In genomic region chr14:64943556-64943955, GRCh38 we compare ENCODE assay signal across 15 cellular contexts. TPM values are rescaled to one million over a fixed set of nuclear protein-coding genes. Genes with fewer than 3 reads are reported as not detected.
DNase-seq lines count a peak whose midpoint lies in the region; ATAC-seq and TF ChIP-seq lines count a peak whose summit lies in the region.
"Had no signal": no experiment of that assay in that cellular context is flagged by ENCODE, and none has a peak within 500 bp of the region (broad histone marks: within the 10 kb centered on the region; RNA-seq: fewer than 3 reads in every experiment).

No MANE protein-coding gene starts in this region.

- H3K4me1 ChIP-seq in stomach: peaks cover 5 to 40% (median 33%) of the 10 kb centered on the region in 4 donors

- no peak overlapping the region for H3K27ac Mint-ChIP-seq in activated CD8-positive, alpha-beta memory T cell treated with anti-CD3 and anti-CD28 coated beads, Interleukin-2, amount 10 ng/mL, durations not matched to agents 7 days and 5 days
- H3K27ac Mint-ChIP-seq in activated CD8-positive, alpha-beta T cell treated with anti-CD3 and anti-CD28 coated beads, Interleukin-2, amount 10 ng/mL, durations not matched to agents 7 days and 5 days: peak overlapping the region; percentile 39
- peak overlapping the region; percentile 37 to 77 (median 58) for H3K27ac Mint-ChIP-seq in immature natural killer cell
- no peak overlapping the region for H3K27ac Mint-ChIP-seq in T-helper 2 cell treated with Interferon-gamma antibody and Interleukin-4, amounts not matched to agents 5 μg/mL and 100 μg/mL, for 36 hours

- no peak for TF ChIP-seq EP300 in stomach (IDR thresholded peaks at IDR 0.05)

- TF ChIP-seq POLR2A in stomach (IDR thresholded peaks at IDR 0.05): no peak

- H3K36me3 ChIP-seq in stomach: peaks cover 16 to 62% (median 43%) of the 10 kb centered on the region in 4 donors

- peaks cover 6% of the 10 kb centered on the region for H3K36me3 Mint-ChIP-seq in activated CD8-positive, alpha-beta memory T cell treated with anti-CD3 and anti-CD28 coated beads, Interleukin-2, amount 10 ng/mL, durations not matched to agents 7 days and 5 days
- peaks cover 29% of the 10 kb centered on the region for H3K36me3 Mint-ChIP-seq in activated CD8-positive, alpha-beta T cell treated with anti-CD3 and anti-CD28 coated beads, Interleukin-2, amount 10 ng/mL, durations not matched to agents 7 days and 5 days (ENCODE audit: low read depth)
- H3K36me3 Mint-ChIP-seq in immature natural killer cell: peaks cover 4 to 31% (median 8%) of the 10 kb centered on the region in 3 donors
- peaks cover 28% of the 10 kb centered on the region for H3K36me3 Mint-ChIP-seq in T-helper 2 cell treated with Interferon-gamma antibody and Interleukin-4, amounts not matched to agents 5 μg/mL and 100 μg/mL, for 36 hours (ENCODE audit: low read depth)

- 72 to 88% (median 83%) methylated on average over 5 to 6 of the region's 6 CpGs for WGBS in stomach, 5 donors

- ATAC-seq in activated CD8-positive, alpha-beta memory T cell treated with anti-CD3 and anti-CD28 coated beads, Interleukin-2, amount 10 ng/mL, durations not matched to agents 7 days and 5 days: no peak
- ATAC-seq in activated CD8-positive, alpha-beta T cell treated with anti-CD3 and anti-CD28 coated beads, Interleukin-2, amount 10 ng/mL, durations not matched to agents 7 days and 5 days: no peak
- ATAC-seq: psoas muscle had no signal

- peak; percentile 33 for DNase-seq in activated CD8-positive, alpha-beta memory T cell treated with anti-CD3 and anti-CD28 coated beads, Interleukin-2, amount 10 ng/mL, durations not matched to agents 7 days and 5 days
- no peak for DNase-seq in activated CD8-positive, alpha-beta memory T cell treated with anti-CD3 and anti-CD28 coated beads, Interleukin-2, amount 50 U/mL, for 48 hours
- DNase-seq in activated CD8-positive, alpha-beta T cell treated with anti-CD3 and anti-CD28 coated beads, Interleukin-2, amount 10 ng/mL, durations not matched to agents 7 days and 5 days: no peak
- DNase-seq in immature natural killer cell (no peak), stomach (no peak), COR-L47 (lab: John Stamatoyannopoulos, UW) (no peak), OCI-M2 (lab: John Stamatoyannopoulos, UW; ENCODE audit: unreplicated experiment) (no peak)
- DNase-seq in T-helper 2 cell treated with Interferon-gamma antibody and Interleukin-4, amounts not matched to agents 5 μg/mL and 100 μg/mL, for 36 hours (ENCODE audit: low spot score): no peak
- DNase-seq: psoas muscle, SK-N-SH had no signal

- POLR2A ChIA-PET in activated CD8-positive, alpha-beta T cell treated with anti-CD3 and anti-CD28 coated beads, Interleukin-2, amount 10 ng/mL, durations not matched to agents 7 days and 5 days (lab: Charles Lee): no interaction called here

- TF ChIP-seq CTCF in stomach (IDR thresholded peaks at IDR 0.05): no peak

- peak overlapping the region; percentile 13 to 85 (median 69) for H3K27ac ChIP-seq in stomach
- H3K27ac ChIP-seq: adrenal gland, KMS-11, psoas muscle had no signal

- H3K9me3 Mint-ChIP-seq in activated CD8-positive, alpha-beta memory T cell treated with anti-CD3 and anti-CD28 coated beads, Interleukin-2, amount 10 ng/mL, durations not matched to agents 7 days and 5 days (ENCODE audit: low read depth): no peaks in the 10 kb centered on the region
- no peaks in the 10 kb centered on the region for H3K9me3 Mint-ChIP-seq in activated CD8-positive, alpha-beta T cell treated with anti-CD3 and anti-CD28 coated beads, Interleukin-2, amount 10 ng/mL, durations not matched to agents 7 days and 5 days (ENCODE audit: insufficient read depth)
- no peaks in the 10 kb centered on the region for H3K9me3 Mint-ChIP-seq in immature natural killer cell
- H3K9me3 Mint-ChIP-seq in T-helper 2 cell treated with Interferon-gamma antibody and Interleukin-4, amounts not matched to agents 5 μg/mL and 100 μg/mL, for 36 hours: no peaks in the 10 kb centered on the region

- no peak overlapping the region for H3K4me3 ChIP-seq in stomach
- H3K4me3 ChIP-seq: adrenal gland, mucosa of descending colon, psoas muscle, suprapubic skin had no signal

- peaks cover 19% of the 10 kb centered on the region for H3K4me1 Mint-ChIP-seq in activated CD8-positive, alpha-beta memory T cell treated with anti-CD3 and anti-CD28 coated beads, Interleukin-2, amount 10 ng/mL, durations not matched to agents 7 days and 5 days
- H3K4me1 Mint-ChIP-seq in activated CD8-positive, alpha-beta T cell treated with anti-CD3 and anti-CD28 coated beads, Interleukin-2, amount 10 ng/mL, durations not matched to agents 7 days and 5 days (ENCODE audit: low read depth): peaks cover 31% of the 10 kb centered on the region
- peaks cover 35 to 47% of the 10 kb centered on the region in 2 donors for H3K4me1 Mint-ChIP-seq in immature natural killer cell
- H3K4me1 Mint-ChIP-seq in T-helper 2 cell treated with Interferon-gamma antibody and Interleukin-4, amounts not matched to agents 5 μg/mL and 100 μg/mL, for 36 hours (ENCODE audit: low read depth): peaks cover 28% of the 10 kb centered on the region

- no peaks in the 10 kb centered on the region for H3K9me3 ChIP-seq in stomach
- H3K9me3 ChIP-seq: adrenal gland, mucosa of descending colon, psoas muscle, SK-N-SH, suprapubic skin had no signal

- intact Hi-C loops in stomach (cut with DNase I; ENCODE audit: low total_unique reads): no loop called here

- no peaks in the 10 kb centered on the region for H3K27me3 ChIP-seq in stomach
- H3K27me3 ChIP-seq: adrenal gland, suprapubic skin had no signal

- no peak overlapping the region for H3K4me3 Mint-ChIP-seq in activated CD8-positive, alpha-beta memory T cell treated with anti-CD3 and anti-CD28 coated beads, Interleukin-2, amount 10 ng/mL, durations not matched to agents 7 days and 5 days
- H3K4me3 Mint-ChIP-seq in activated CD8-positive, alpha-beta T cell treated with anti-CD3 and anti-CD28 coated beads, Interleukin-2, amount 10 ng/mL, durations not matched to agents 7 days and 5 days: no peak overlapping the region
- peak overlapping the region in 2 of 5 donors; percentile 23 to 44 for H3K4me3 Mint-ChIP-seq in immature natural killer cell
- H3K4me3 Mint-ChIP-seq in T-helper 2 cell treated with Interferon-gamma antibody and Interleukin-4, amounts not matched to agents 5 μg/mL and 100 μg/mL, for 36 hours: no peak overlapping the region

- CTCF ChIA-PET in activated CD8-positive, alpha-beta memory T cell treated with anti-CD3 and anti-CD28 coated beads, Interleukin-2, amount 10 ng/mL, durations not matched to agents 7 days and 5 days (lab: Charles Lee): interaction anchor here (0.9 to 1.3 kb wide), 3 partner anchors 9 to 121 kb away, joined by 3 to 4 read pairs (median 3); no protein-coding TSS in a partner anchor
- CTCF ChIA-PET in activated CD8-positive, alpha-beta T cell treated with anti-CD3 and anti-CD28 coated beads, Interleukin-2, amount 10 ng/mL, durations not matched to agents 7 days and 5 days (lab: Charles Lee): interaction anchor here (0.5 to 2.0 kb wide), 3 partner anchors 10 to 54 kb away, joined by 3 to 6 read pairs (median 4); no protein-coding TSS in a partner anchor

- no peaks in the 10 kb centered on the region for H3K27me3 Mint-ChIP-seq in activated CD8-positive, alpha-beta memory T cell treated with anti-CD3 and anti-CD28 coated beads, Interleukin-2, amount 10 ng/mL, durations not matched to agents 7 days and 5 days
- H3K27me3 Mint-ChIP-seq in activated CD8-positive, alpha-beta T cell treated with anti-CD3 and anti-CD28 coated beads, Interleukin-2, amount 10 ng/mL, durations not matched to agents 7 days and 5 days (ENCODE audit: low read depth): no peaks in the 10 kb centered on the region
- no peaks in the 10 kb centered on the region for H3K27me3 Mint-ChIP-seq in immature natural killer cell (ENCODE audit: low read depth in 3 of 3)
- no peaks in the 10 kb centered on the region for H3K27me3 Mint-ChIP-seq in T-helper 2 cell treated with Interferon-gamma antibody and Interleukin-4, amounts not matched to agents 5 μg/mL and 100 μg/mL, for 36 hours (ENCODE audit: low read depth)

RNA-seq across cellular contexts. Expression of gene GPX2, which starts 1.0 kb away (rescaled TPM):
- not detected for total RNA-seq in activated CD8-positive, alpha-beta memory T cell treated with anti-CD3 and anti-CD28 coated beads, Interleukin-2, amount 10 ng/mL, durations not matched to agents 7 days and 5 days
- total RNA-seq in activated CD8-positive, alpha-beta T cell treated with anti-CD3 and anti-CD28 coated beads, Interleukin-2, amount 10 ng/mL, durations not matched to agents 7 days and 5 days: not detected
- polyA plus RNA-seq in immature natural killer cell (not detected), stomach (100 to 1,000 TPM; 167 to 464 (median 301) TPM)
- 100 to 1,000 TPM in 2 of 5 donors, 10 to 100 TPM in 3; 22.8 to 298 (median 48.4) TPM for total RNA-seq in stomach
- total RNA-seq: kidney epithelial cell, psoas muscle had no signal
- polyA plus RNA-seq: SK-N-SH had no signal

RNA-seq across cellular contexts. Expression of gene RAB15, which starts 28.6 kb away (rescaled TPM):
- 1 to 10 TPM; 2.1 to 2.3 TPM for total RNA-seq in activated CD8-positive, alpha-beta memory T cell treated with anti-CD3 and anti-CD28 coated beads, Interleukin-2, amount 10 ng/mL, durations not matched to agents 7 days and 5 days
- total RNA-seq in activated CD8-positive, alpha-beta T cell treated with anti-CD3 and anti-CD28 coated beads, Interleukin-2, amount 10 ng/mL, durations not matched to agents 7 days and 5 days: 1 to 10 TPM; 2.8 to 3.6 TPM
- polyA plus RNA-seq in immature natural killer cell (1 to 10 TPM in 2 of 3 donors, under 1 TPM in 1; 0.52 to 1.2 (median 1.1) TPM), stomach (10 to 100 TPM in 2 of 3 donors, 1 to 10 TPM in 1; 7.2 to 14.1 (median 11.9) TPM)
- total RNA-seq in stomach: 10 to 100 TPM in 3 of 5 donors, 1 to 10 TPM in 2; 1.2 to 20.3 (median 11.0) TPM

RNA-seq across cellular contexts. Expression of gene CHURC1, which starts 29.3 kb away (rescaled TPM):
- 10 to 100 TPM; 49.3 to 57.9 TPM for total RNA-seq in activated CD8-positive, alpha-beta memory T cell treated with anti-CD3 and anti-CD28 coated beads, Interleukin-2, amount 10 ng/mL, durations not matched to agents 7 days and 5 days
- total RNA-seq in activated CD8-positive, alpha-beta T cell treated with anti-CD3 and anti-CD28 coated beads, Interleukin-2, amount 10 ng/mL, durations not matched to agents 7 days and 5 days: 10 to 100 TPM; 62.4 to 72.2 TPM
- polyA plus RNA-seq in immature natural killer cell (100 to 1,000 TPM in 2 of 3 donors, 10 to 100 TPM in 1; 87.8 to 140 (median 124) TPM), stomach (10 to 100 TPM; 40.0 to 53.2 (median 41.7) TPM)
- 100 to 1,000 TPM in 1 of 5 donors, 10 to 100 TPM in 4; 20.4 to 102 (median 43.3) TPM for total RNA-seq in stomach

RNA-seq across cellular contexts. Expression of gene FNTB, which starts 43.1 kb away (rescaled TPM):
- 10 to 100 TPM; 15.0 to 15.6 TPM for total RNA-seq in activated CD8-positive, alpha-beta memory T cell treated with anti-CD3 and anti-CD28 coated beads, Interleukin-2, amount 10 ng/mL, durations not matched to agents 7 days and 5 days
- 10 to 100 TPM; 17.9 to 18.8 TPM for total RNA-seq in activated CD8-positive, alpha-beta T cell treated with anti-CD3 and anti-CD28 coated beads, Interleukin-2, amount 10 ng/mL, durations not matched to agents 7 days and 5 days
- polyA plus RNA-seq in immature natural killer cell (1 to 10 TPM; 1.0 to 5.2 (median 1.6) TPM), stomach (10 to 100 TPM in 1 of 3 donors, 1 to 10 TPM in 2; 6.1 to 10.6 (median 6.3) TPM)
- total RNA-seq in stomach: 10 to 100 TPM in 2 of 5 donors, 1 to 10 TPM in 2, not detected in 1; 2.9 to 18.3 (median 8.1) TPM

Comparison
In these comparisons a context has a peak if more than half of its experiments do, and no peak if none do; other contexts are left out.
1. H3K27ac Mint-ChIP-seq: peak in activated CD8-positive, alpha-beta T cell treated with anti-CD3 and anti-CD28 coated beads, Interleukin-2, amount 10 ng/mL, durations not matched to agents 7 days and 5 days (single experiment) and immature natural killer cell (6 of 6); none in activated CD8-positive, alpha-beta memory T cell treated with anti-CD3 and anti-CD28 coated beads, Interleukin-2, amount 10 ng/mL, durations not matched to agents 7 days and 5 days (single experiment) and T-helper 2 cell treated with Interferon-gamma antibody and Interleukin-4, amounts not matched to agents 5 μg/mL and 100 μg/mL, for 36 hours (single experiment).
2. RNA of gene GPX2, which starts 1.0 kb away (total RNA-seq): 22.8 to 298 TPM in stomach; not detected in activated CD8-positive, alpha-beta memory T cell treated with anti-CD3 and anti-CD28 coated beads, Interleukin-2, amount 10 ng/mL, durations not matched to agents 7 days and 5 days and not detected in activated CD8-positive, alpha-beta T cell treated with anti-CD3 and anti-CD28 coated beads, Interleukin-2, amount 10 ng/mL, durations not matched to agents 7 days and 5 days; every median in the first group is over 10 times any median in the second.